Comparison of ENCODE assay signal across 2 cellular contexts in the genomic region with DNA sequence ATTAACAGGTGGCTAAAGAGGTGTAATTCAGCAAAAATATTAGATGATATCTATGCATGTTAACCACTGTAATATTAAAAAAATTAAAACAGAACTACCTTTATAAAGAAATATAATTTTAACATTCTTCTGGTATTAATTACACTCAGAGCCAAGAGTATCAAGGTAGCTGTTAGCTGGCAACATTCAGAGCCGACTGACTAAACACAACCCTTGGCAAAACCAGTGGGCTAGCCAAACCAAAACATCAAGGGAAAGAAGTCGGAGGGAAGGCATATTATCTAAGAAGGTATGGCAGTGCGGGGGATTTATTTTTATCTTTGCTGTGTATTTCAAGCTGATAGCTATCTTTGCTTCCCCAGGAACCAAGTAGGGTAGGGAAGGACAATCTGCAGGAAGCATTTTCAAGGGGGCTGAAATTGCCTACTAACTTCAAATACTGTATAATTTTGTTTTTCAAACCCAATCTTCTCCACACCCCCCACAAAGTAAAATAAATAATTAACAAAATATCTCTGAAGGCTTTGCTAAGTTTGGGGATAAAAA.
TF ChIP-seq lines count a peak whose summit lies in the region.

No MANE protein-coding gene starts in this region.

TF ChIP-seq in IMR-90, 13 proteins besides CTCF, POLR2A, EP300 and RAD21:
- TF ChIP-seq MAFK (IDR thresholded peaks at IDR 0.05; ENCODE audit: low read depth, low read length) (no peak), RFX5 (IDR thresholded peaks at IDR 0.05; ENCODE audit: low read depth, low read length) (no peak), CHD1 (IDR thresholded peaks at IDR 0.05; ENCODE audit: low read depth, low read length) (no peak), FOS (IDR thresholded peaks at IDR 0.05; ENCODE audit: low read depth, low read length) (no peak), MXI1 (IDR thresholded peaks at IDR 0.05; ENCODE audit: borderline replicate concordance, low read depth, low read length) (no peak), NFE2L2 (IDR thresholded peaks at IDR 0.05; ENCODE audit: low read depth, low read length) (no peak)
- TF ChIP-seq, protein P1, sequence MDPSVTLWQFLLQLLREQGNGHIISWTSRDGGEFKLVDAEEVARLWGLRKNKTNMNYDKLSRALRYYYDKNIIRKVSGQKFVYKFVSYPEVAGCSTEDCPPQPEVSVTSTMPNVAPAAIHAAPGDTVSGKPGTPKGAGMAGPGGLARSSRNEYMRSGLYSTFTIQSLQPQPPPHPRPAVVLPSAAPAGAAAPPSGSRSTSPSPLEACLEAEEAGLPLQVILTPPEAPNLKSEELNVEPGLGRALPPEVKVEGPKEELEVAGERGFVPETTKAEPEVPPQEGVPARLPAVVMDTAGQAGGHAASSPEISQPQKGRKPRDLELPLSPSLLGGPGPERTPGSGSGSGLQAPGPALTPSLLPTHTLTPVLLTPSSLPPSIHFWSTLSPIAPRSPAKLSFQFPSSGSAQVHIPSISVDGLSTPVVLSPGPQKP (IDR thresholded peaks at IDR 0.05; ENCODE audit: borderline replicate concordance, low read depth, low read length) = no peak
- TF ChIP-seq, protein P2, sequence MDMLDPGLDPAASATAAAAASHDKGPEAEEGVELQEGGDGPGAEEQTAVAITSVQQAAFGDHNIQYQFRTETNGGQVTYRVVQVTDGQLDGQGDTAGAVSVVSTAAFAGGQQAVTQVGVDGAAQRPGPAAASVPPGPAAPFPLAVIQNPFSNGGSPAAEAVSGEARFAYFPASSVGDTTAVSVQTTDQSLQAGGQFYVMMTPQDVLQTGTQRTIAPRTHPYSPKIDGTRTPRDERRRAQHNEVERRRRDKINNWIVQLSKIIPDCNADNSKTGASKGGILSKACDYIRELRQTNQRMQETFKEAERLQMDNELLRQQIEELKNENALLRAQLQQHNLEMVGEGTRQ (IDR thresholded peaks at IDR 0.05; ENCODE audit: low read depth, low read length) = no peak
TF ChIP-seq in IMR-90: peak in this region for 0.

TF ChIP-seq in H1, 55 proteins besides CTCF, POLR2A, EP300 and RAD21:
- TF ChIP-seq GTF2F1 (IDR thresholded peaks at IDR 0.05; ENCODE audit: borderline replicate concordance, low read depth, low read length) = no peak
- no peak for TF ChIP-seq PHF8 (conservative IDR thresholded peaks at IDR 0.05; ENCODE audit: low read depth, low read length)
- TF ChIP-seq, protein P3, sequence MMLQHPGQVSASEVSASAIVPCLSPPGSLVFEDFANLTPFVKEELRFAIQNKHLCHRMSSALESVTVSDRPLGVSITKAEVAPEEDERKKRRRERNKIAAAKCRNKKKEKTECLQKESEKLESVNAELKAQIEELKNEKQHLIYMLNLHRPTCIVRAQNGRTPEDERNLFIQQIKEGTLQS (IDR thresholded peaks at IDR 0.05; ENCODE audit: insufficient read depth, low read depth, low read length) = no peak
- no peak for TF ChIP-seq NANOG (IDR thresholded peaks at IDR 0.05; ENCODE audit: insufficient read depth, low read depth, low read length, poor library complexity, severe bottlenecking)
- no peak for TF ChIP-seq HDAC6 (IDR thresholded peaks at IDR 0.05; ENCODE audit: low read depth, low read length)
- TF ChIP-seq, protein P4, sequence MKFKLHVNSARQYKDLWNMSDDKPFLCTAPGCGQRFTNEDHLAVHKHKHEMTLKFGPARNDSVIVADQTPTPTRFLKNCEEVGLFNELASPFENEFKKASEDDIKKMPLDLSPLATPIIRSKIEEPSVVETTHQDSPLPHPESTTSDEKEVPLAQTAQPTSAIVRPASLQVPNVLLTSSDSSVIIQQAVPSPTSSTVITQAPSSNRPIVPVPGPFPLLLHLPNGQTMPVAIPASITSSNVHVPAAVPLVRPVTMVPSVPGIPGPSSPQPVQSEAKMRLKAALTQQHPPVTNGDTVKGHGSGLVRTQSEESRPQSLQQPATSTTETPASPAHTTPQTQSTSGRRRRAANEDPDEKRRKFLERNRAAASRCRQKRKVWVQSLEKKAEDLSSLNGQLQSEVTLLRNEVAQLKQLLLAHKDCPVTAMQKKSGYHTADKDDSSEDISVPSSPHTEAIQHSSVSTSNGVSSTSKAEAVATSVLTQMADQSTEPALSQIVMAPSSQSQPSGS (IDR thresholded peaks at IDR 0.05; ENCODE audit: low read length) = no peak
- TF ChIP-seq CBX8 (IDR thresholded peaks at IDR 0.05; ENCODE audit: borderline replicate concordance, low read depth, low read length) = no peak
- no peak for TF ChIP-seq ZNF274 (IDR thresholded peaks at IDR 0.05; ENCODE audit: borderline replicate concordance, extremely low read depth, low read length)
- TF ChIP-seq SIRT6 (IDR thresholded peaks at IDR 0.05; ENCODE audit: low read length) = no peak
- TF ChIP-seq SAP30 (IDR thresholded peaks at IDR 0.05; ENCODE audit: insufficient read depth, insufficient replicate concordance, low read length) = no peak
- no peak for TF ChIP-seq TAF1 (IDR thresholded peaks at IDR 0.05; ENCODE audit: low read depth, low read length)
- TF ChIP-seq BRCA1 (IDR thresholded peaks at IDR 0.05; ENCODE audit: low read depth, low read length) = no peak
- no peak for TF ChIP-seq SIN3A (conservative IDR thresholded peaks at IDR 0.05 in 1 of 2, IDR thresholded peaks at IDR 0.05 in 1 of 2; ENCODE audit: low read depth in 1 of 2, low read length in 2 of 2)
- TF ChIP-seq CTBP2 (IDR thresholded peaks at IDR 0.05; ENCODE audit: borderline replicate concordance, insufficient read depth, insufficient read length, low read length) = no peak
- no peak for TF ChIP-seq KDM1A (IDR thresholded peaks at IDR 0.05; ENCODE audit: borderline replicate concordance, low read length)
- no peak for TF ChIP-seq TAF7 (optimal IDR thresholded peaks at IDR 0.05; ENCODE audit: borderline replicate concordance, low read depth, low read length)
- TF ChIP-seq, protein P5, sequence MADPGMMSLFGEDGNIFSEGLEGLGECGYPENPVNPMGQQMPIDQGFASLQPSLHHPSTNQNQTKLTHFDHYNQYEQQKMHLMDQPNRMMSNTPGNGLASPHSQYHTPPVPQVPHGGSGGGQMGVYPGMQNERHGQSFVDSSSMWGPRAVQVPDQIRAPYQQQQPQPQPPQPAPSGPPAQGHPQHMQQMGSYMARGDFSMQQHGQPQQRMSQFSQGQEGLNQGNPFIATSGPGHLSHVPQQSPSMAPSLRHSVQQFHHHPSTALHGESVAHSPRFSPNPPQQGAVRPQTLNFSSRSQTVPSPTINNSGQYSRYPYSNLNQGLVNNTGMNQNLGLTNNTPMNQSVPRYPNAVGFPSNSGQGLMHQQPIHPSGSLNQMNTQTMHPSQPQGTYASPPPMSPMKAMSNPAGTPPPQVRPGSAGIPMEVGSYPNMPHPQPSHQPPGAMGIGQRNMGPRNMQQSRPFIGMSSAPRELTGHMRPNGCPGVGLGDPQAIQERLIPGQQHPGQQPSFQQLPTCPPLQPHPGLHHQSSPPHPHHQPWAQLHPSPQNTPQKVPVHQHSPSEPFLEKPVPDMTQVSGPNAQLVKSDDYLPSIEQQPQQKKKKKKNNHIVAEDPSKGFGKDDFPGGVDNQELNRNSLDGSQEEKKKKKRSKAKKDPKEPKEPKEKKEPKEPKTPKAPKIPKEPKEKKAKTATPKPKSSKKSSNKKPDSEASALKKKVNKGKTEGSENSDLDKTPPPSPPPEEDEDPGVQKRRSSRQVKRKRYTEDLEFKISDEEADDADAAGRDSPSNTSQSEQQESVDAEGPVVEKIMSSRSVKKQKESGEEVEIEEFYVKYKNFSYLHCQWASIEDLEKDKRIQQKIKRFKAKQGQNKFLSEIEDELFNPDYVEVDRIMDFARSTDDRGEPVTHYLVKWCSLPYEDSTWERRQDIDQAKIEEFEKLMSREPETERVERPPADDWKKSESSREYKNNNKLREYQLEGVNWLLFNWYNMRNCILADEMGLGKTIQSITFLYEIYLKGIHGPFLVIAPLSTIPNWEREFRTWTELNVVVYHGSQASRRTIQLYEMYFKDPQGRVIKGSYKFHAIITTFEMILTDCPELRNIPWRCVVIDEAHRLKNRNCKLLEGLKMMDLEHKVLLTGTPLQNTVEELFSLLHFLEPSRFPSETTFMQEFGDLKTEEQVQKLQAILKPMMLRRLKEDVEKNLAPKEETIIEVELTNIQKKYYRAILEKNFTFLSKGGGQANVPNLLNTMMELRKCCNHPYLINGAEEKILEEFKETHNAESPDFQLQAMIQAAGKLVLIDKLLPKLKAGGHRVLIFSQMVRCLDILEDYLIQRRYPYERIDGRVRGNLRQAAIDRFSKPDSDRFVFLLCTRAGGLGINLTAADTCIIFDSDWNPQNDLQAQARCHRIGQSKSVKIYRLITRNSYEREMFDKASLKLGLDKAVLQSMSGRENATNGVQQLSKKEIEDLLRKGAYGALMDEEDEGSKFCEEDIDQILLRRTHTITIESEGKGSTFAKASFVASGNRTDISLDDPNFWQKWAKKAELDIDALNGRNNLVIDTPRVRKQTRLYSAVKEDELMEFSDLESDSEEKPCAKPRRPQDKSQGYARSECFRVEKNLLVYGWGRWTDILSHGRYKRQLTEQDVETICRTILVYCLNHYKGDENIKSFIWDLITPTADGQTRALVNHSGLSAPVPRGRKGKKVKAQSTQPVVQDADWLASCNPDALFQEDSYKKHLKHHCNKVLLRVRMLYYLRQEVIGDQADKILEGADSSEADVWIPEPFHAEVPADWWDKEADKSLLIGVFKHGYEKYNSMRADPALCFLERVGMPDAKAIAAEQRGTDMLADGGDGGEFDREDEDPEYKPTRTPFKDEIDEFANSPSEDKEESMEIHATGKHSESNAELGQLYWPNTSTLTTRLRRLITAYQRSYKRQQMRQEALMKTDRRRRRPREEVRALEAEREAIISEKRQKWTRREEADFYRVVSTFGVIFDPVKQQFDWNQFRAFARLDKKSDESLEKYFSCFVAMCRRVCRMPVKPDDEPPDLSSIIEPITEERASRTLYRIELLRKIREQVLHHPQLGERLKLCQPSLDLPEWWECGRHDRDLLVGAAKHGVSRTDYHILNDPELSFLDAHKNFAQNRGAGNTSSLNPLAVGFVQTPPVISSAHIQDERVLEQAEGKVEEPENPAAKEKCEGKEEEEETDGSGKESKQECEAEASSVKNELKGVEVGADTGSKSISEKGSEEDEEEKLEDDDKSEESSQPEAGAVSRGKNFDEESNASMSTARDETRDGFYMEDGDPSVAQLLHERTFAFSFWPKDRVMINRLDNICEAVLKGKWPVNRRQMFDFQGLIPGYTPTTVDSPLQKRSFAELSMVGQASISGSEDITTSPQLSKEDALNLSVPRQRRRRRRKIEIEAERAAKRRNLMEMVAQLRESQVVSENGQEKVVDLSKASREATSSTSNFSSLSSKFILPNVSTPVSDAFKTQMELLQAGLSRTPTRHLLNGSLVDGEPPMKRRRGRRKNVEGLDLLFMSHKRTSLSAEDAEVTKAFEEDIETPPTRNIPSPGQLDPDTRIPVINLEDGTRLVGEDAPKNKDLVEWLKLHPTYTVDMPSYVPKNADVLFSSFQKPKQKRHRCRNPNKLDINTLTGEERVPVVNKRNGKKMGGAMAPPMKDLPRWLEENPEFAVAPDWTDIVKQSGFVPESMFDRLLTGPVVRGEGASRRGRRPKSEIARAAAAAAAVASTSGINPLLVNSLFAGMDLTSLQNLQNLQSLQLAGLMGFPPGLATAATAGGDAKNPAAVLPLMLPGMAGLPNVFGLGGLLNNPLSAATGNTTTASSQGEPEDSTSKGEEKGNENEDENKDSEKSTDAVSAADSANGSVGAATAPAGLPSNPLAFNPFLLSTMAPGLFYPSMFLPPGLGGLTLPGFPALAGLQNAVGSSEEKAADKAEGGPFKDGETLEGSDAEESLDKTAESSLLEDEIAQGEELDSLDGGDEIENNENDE (IDR thresholded peaks at IDR 0.05; ENCODE audit: insufficient replicate concordance, low read length) = no peak
- TF ChIP-seq, protein P6, sequence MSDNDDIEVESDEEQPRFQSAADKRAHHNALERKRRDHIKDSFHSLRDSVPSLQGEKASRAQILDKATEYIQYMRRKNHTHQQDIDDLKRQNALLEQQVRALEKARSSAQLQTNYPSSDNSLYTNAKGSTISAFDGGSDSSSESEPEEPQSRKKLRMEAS (IDR thresholded peaks at IDR 0.05) = no peak
- TF ChIP-seq ASH2L (IDR thresholded peaks at IDR 0.05; ENCODE audit: low read length) = no peak
